Comparison of ENCODE assay signal across 7 cellular contexts in genomic region chrX:119503484-119503861, GRCh38. TPM values are rescaled to one million over a fixed set of nuclear protein-coding genes. Genes with fewer than 3 reads are reported as not detected.
DNase-seq lines count a peak whose midpoint lies in the region; ATAC-seq and TF ChIP-seq lines count a peak whose summit lies in the region.

No MANE protein-coding gene starts in this region.

- TF ChIP-seq POLR2A in body of pancreas (IDR thresholded peaks at IDR 0.05) (no peak), upper lobe of left lung (IDR thresholded peaks at IDR 0.05) (no peak)

- no peaks in the 10 kb centered on the region for H3K4me1 ChIP-seq in HUES48 (ENCODE audit: control insufficient read depth, insufficient read depth, low read length)
- peaks cover 19% of the 10 kb centered on the region for H3K4me1 ChIP-seq in body of pancreas
- H3K4me1 ChIP-seq in left lung, result peaks cover 0 to 8% of the 10 kb centered on the region in 2 donors
- H3K4me1 ChIP-seq in upper lobe of left lung, result peaks cover 0 to 14% (median 3%) of the 10 kb centered on the region in 4 donors

- peak; percentile 45 to 66 (median 55) for DNase-seq in body of pancreas
- DNase-seq in left lung, result no peak
- DNase-seq in upper lobe of left lung, result peak in 1 of 2 donors; percentile 51
- no peak for DNase-seq in activated CD8-positive, alpha-beta memory T cell treated with anti-CD3 and anti-CD28 coated beads, Interleukin-2, amount 50 U/mL, for 48 hours
- no peak for DNase-seq in HuH-7.5 (ENCODE audit: low spot score)
- DNase-seq in OCI-M1 (lab: John Stamatoyannopoulos, UW), result no peak

- WGBS in body of pancreas, 2 donors, result 17% methylated on average over 2 of the region's 2 CpGs; no CpG with 5 or more reads in 1 of the 2 donors
- WGBS in upper lobe of left lung, 2 donors, result 69% methylated on average over 2 of the region's 2 CpGs; no CpG with 5 or more reads in 1 of the 2 donors

- H3K36me3 ChIP-seq in HUES48 (ENCODE audit: control insufficient read depth, insufficient read depth, low read length) (no peaks in the 10 kb centered on the region), body of pancreas (replicated peaks in 1 of 2; ENCODE audit: insufficient read depth in 1 of 2, low read depth in 2 of 2) (no peaks in the 10 kb centered on the region), left lung (no peaks in the 10 kb centered on the region), upper lobe of left lung (no peaks in the 10 kb centered on the region)

- H3K27ac ChIP-seq in HUES48 (ENCODE audit: low read depth, low read length) (peak overlapping the region; percentile 40), body of pancreas (peak overlapping the region; percentile 18 to 89 (median 82)), left lung (peak overlapping the region; percentile 26 to 53), upper lobe of left lung (peak overlapping the region; percentile 56 to 69 (median 61))

- H3K9me3 ChIP-seq in HUES48 (ENCODE audit: control insufficient read depth, insufficient read depth, low read length) (peaks cover 26% of the 10 kb centered on the region; the same call in 1 of the 2 replicates), body of pancreas (no peaks in the 10 kb centered on the region), left lung (no peaks in the 10 kb centered on the region), upper lobe of left lung (no peaks in the 10 kb centered on the region)

- TF ChIP-seq EP300 in upper lobe of left lung (IDR thresholded peaks at IDR 0.05), result no peak

- H3K9ac ChIP-seq in HUES48 (ENCODE audit: low read depth, low read length), result no peak overlapping the region

- TF ChIP-seq CTCF in body of pancreas (IDR thresholded peaks at IDR 0.05) (no peak), left lung (IDR thresholded peaks at IDR 0.05) (no peak), upper lobe of left lung (IDR thresholded peaks at IDR 0.05) (no peak)

- ATAC-seq in body of pancreas (peak; percentile 72), left lung (peak; percentile 79), upper lobe of left lung (ENCODE audit: low FRiP score in 2 of 2) (peak; percentile 67 to 76)

- H3K27me3 ChIP-seq in HUES48 (ENCODE audit: control insufficient read depth, insufficient read depth, low read length) (no peaks in the 10 kb centered on the region), body of pancreas (no peaks in the 10 kb centered on the region), left lung (no peaks in the 10 kb centered on the region), upper lobe of left lung (no peaks in the 10 kb centered on the region)

- intact Hi-C loops in body of pancreas (cut with DNase I), result no loop called here
- intact Hi-C loops in left lung (cut with DNase I), result no loop called here

- H3K4me3 ChIP-seq in HUES48 (ENCODE audit: low read depth, low read length) (no peak overlapping the region), body of pancreas (no peak overlapping the region), left lung (no peak overlapping the region), upper lobe of left lung (no peak overlapping the region)

RNA-seq across cellular contexts. Expression of gene SLC25A5, which starts 35.2 kb away (rescaled TPM):
- 100 to 1,000 TPM in 1 of 2 donors, 10 to 100 TPM in 1; 92.9 to 235 TPM for total RNA-seq in body of pancreas
- total RNA-seq in left lung, result 100 to 1,000 TPM; 348 to 392 TPM
- 100 to 1,000 TPM; 180 to 494 (median 325) TPM for total RNA-seq in upper lobe of left lung

Comparison
In these comparisons a context has a peak if more than half of its experiments do, and no peak if none do; other contexts are left out.
1. DNase-seq: peak in body of pancreas (4 of 4); none in left lung (0 of 2), activated CD8-positive, alpha-beta memory T cell treated with anti-CD3 and anti-CD28 coated beads, Interleukin-2, amount 50 U/mL, for 48 hours (single experiment), HuH-7.5 (single experiment) and OCI-M1 (single experiment).
2. Peak in every context shown above with its lines, with median percentiles within 50 percentile points of each other: H3K27ac ChIP-seq and ATAC-seq.